Comparison of ENCODE assay signal across 34 cellular contexts in genomic region chr10:48627984-48628609, GRCh38. TPM values are rescaled to one million over a fixed set of nuclear protein-coding genes. Genes with fewer than 3 reads are reported as not detected.
DNase-seq lines count a peak whose midpoint lies in the region; ATAC-seq and TF ChIP-seq lines count a peak whose summit lies in the region.
"Had no signal": no experiment of that assay in that cellular context is flagged by ENCODE, and none has a peak within 500 bp of the region (broad histone marks: within the 10 kb centered on the region; RNA-seq: fewer than 3 reads in every experiment).

No MANE protein-coding gene starts in this region.

- no peak overlapping the region for H3K4me3 Mint-ChIP-seq in stimulated activated naive CD8-positive, alpha-beta T cell treated with anti-CD3 and anti-CD28 coated beads, Interleukin-15, amount 100 ng/mL, for 72 hours
- no peak overlapping the region for H3K4me3 Mint-ChIP-seq in stimulated activated effector memory CD8-positive, alpha-beta T cell treated with anti-CD3 and anti-CD28 coated beads, Interleukin-12 subunit alpha, Interleukin-12 subunit beta, amount 100 ng/mL, for 72 hours
- H3K4me3 Mint-ChIP-seq in CD8-positive, alpha-beta memory T cell: no peak overlapping the region
- H3K4me3 Mint-ChIP-seq: activated CD4-positive, alpha-beta T cell treated with anti-CD3 and anti-CD28 coated beads, Interleukin-2, amount 10 ng/mL, durations not matched to agents 7 days and 5 days; activated naive CD8-positive, alpha-beta T cell treated with anti-CD3 and anti-CD28 coated beads for 36 hours; activated T-helper 17 cell treated with anti-CD3 and anti-CD28 coated beads, Interleukin-2, amount 50 U/mL, for 72 hours; naive thymus-derived CD4-positive, alpha-beta T cell; stimulated activated memory B cell treated with anti-CD40 and anti-IgM and Interleukin-4, amounts not matched to agents 10 μg/mL and 1 μg/mL and 100 μg/mL, for 72 hours; T-helper 2 cell treated with Interferon-gamma antibody and Interleukin-4, amounts not matched to agents 5 μg/mL and 100 μg/mL, for 36 hours had no signal

- CTCF ChIA-PET in CD8-positive, alpha-beta memory T cell (lab: Charles Lee): no interaction called here

- H3K27ac ChIP-seq in esophagus muscularis mucosa (replicated peaks in 1 of 4) (no peak overlapping the region), right atrium auricular region (no peak overlapping the region)
- H3K27ac ChIP-seq in CD8-positive, alpha-beta memory T cell (ENCODE audit: low read depth, low read length): no peak overlapping the region
- H3K27ac ChIP-seq: ascending aorta, hepatocyte, HL-60, testis, uterus, VCaP had no signal

- no peak for TF ChIP-seq CTCF in esophagus muscularis mucosa (IDR thresholded peaks at IDR 0.05)
- no peak for TF ChIP-seq CTCF in right atrium auricular region (IDR thresholded peaks at IDR 0.05)

- no peak for TF ChIP-seq EP300 in esophagus muscularis mucosa (IDR thresholded peaks at IDR 0.05)

- H3K4me1 ChIP-seq in esophagus muscularis mucosa: no peaks in the 10 kb centered on the region
- H3K4me1 ChIP-seq in CD8-positive, alpha-beta memory T cell (ENCODE audit: insufficient read depth, low read length): no peaks in the 10 kb centered on the region
- no peaks in the 10 kb centered on the region for H3K4me1 ChIP-seq in right atrium auricular region
- H3K4me1 ChIP-seq: ascending aorta, HAP-1, testis, uterus had no signal

- 80% methylated on average over 1 of the region's 2 CpGs for WGBS in esophagus muscularis mucosa

- H3K27me3 Mint-ChIP-seq in stimulated activated naive CD8-positive, alpha-beta T cell treated with anti-CD3 and anti-CD28 coated beads, Interleukin-15, amount 100 ng/mL, for 72 hours: peaks cover 55% of the 10 kb centered on the region
- H3K27me3 Mint-ChIP-seq in CD8-positive, alpha-beta memory T cell: peaks cover 9 to 10% of the 10 kb centered on the region in 2 donors

- TF ChIP-seq POLR2A in esophagus muscularis mucosa (IDR thresholded peaks at IDR 0.05; ENCODE audit: low read depth): no peak

- no peaks in the 10 kb centered on the region for H3K36me3 Mint-ChIP-seq in stimulated activated effector memory CD8-positive, alpha-beta T cell treated with anti-CD3 and anti-CD28 coated beads, Interleukin-12 subunit alpha, Interleukin-12 subunit beta, amount 100 ng/mL, for 72 hours
- H3K36me3 Mint-ChIP-seq in CD8-positive, alpha-beta memory T cell: no peaks in the 10 kb centered on the region
- H3K36me3 Mint-ChIP-seq: activated naive CD8-positive, alpha-beta T cell treated with anti-CD3 and anti-CD28 coated beads for 36 hours; naive thymus-derived CD4-positive, alpha-beta T cell; stimulated activated memory B cell treated with anti-CD40 and anti-IgM and Interleukin-4, amounts not matched to agents 10 μg/mL and 1 μg/mL and 100 μg/mL, for 72 hours had no signal

- POLR2A ChIA-PET in CD8-positive, alpha-beta memory T cell (lab: Charles Lee): no interaction called here

- DNase-seq in stimulated activated naive CD8-positive, alpha-beta T cell treated with anti-CD3 and anti-CD28 coated beads, Interleukin-15, amount 100 ng/mL, for 72 hours: no peak
- DNase-seq in stimulated activated naive CD8-positive, alpha-beta T cell treated with anti-CD3 and anti-CD28 coated beads, Interleukin-15, Interleukin-2, amounts not matched to agents 100 U/mL and 50 U/mL, for 24 hours: no peak
- DNase-seq in NCI-H524 (lab: John Stamatoyannopoulos, UW): peak; percentile 71 to 86
- peak; percentile 90 for DNase-seq in esophagus muscularis mucosa (ENCODE audit: extremely low spot score)
- no peak for DNase-seq in stimulated activated effector memory CD8-positive, alpha-beta T cell treated with anti-CD3 and anti-CD28 coated beads, Interleukin-12 subunit alpha, Interleukin-12 subunit beta, amount 100 ng/mL, for 72 hours (ENCODE audit: low spot score in 2 of 2)
- no peak for DNase-seq in CD8-positive, alpha-beta memory T cell
- no peak for DNase-seq in right atrium auricular region (ENCODE audit: low spot score)
- DNase-seq: activated CD4-positive, alpha-beta T cell treated with anti-CD3 and anti-CD28 coated beads, Interleukin-2, amount 10 ng/mL, durations not matched to agents 7 days and 5 days; activated naive CD8-positive, alpha-beta T cell treated with anti-CD3 and anti-CD28 coated beads for 36 hours; central memory CD4-positive, alpha-beta T cell; COR-L47; foreskin melanocyte; naive thymus-derived CD4-positive, alpha-beta T cell; NCI-H1105; NCI-H2107; NCI-H510A; occipital lobe; stimulated activated CD4-positive, alpha-beta T cell treated with anti-CD3 and anti-CD28 coated beads, Interleukin-2, amount 100 ng/mL, for 48 hours; testis; uterus had no signal

- H3K9me3 Mint-ChIP-seq in stimulated activated naive CD8-positive, alpha-beta T cell treated with anti-CD3 and anti-CD28 coated beads, Interleukin-15, amount 100 ng/mL, for 72 hours: no peaks in the 10 kb centered on the region
- H3K9me3 Mint-ChIP-seq in stimulated activated effector memory CD8-positive, alpha-beta T cell treated with anti-CD3 and anti-CD28 coated beads, Interleukin-12 subunit alpha, Interleukin-12 subunit beta, amount 100 ng/mL, for 72 hours: no peaks in the 10 kb centered on the region
- peaks cover 0 to 1% (median 0%) of the 10 kb centered on the region in 5 donors for H3K9me3 Mint-ChIP-seq in CD8-positive, alpha-beta memory T cell
- H3K9me3 Mint-ChIP-seq: activated CD4-positive, alpha-beta T cell treated with anti-CD3 and anti-CD28 coated beads, Interleukin-2, amount 10 ng/mL, durations not matched to agents 7 days and 5 days; activated naive CD8-positive, alpha-beta T cell treated with anti-CD3 and anti-CD28 coated beads for 36 hours; activated T-helper 17 cell treated with anti-CD3 and anti-CD28 coated beads, Interleukin-2, amount 50 U/mL, for 72 hours; naive thymus-derived CD4-positive, alpha-beta T cell; stimulated activated memory B cell treated with anti-CD40 and anti-IgM and Interleukin-4, amounts not matched to agents 10 μg/mL and 1 μg/mL and 100 μg/mL, for 72 hours; T-helper 2 cell treated with Interferon-gamma antibody and Interleukin-4, amounts not matched to agents 5 μg/mL and 100 μg/mL, for 36 hours had no signal

- no peaks in the 10 kb centered on the region for H3K9me3 ChIP-seq in esophagus muscularis mucosa
- no peaks in the 10 kb centered on the region for H3K9me3 ChIP-seq in CD8-positive, alpha-beta memory T cell (ENCODE audit: low read length)
- no peaks in the 10 kb centered on the region for H3K9me3 ChIP-seq in right atrium auricular region
- H3K9me3 ChIP-seq: ascending aorta, HAP-1, testis, uterus had no signal

- no peaks in the 10 kb centered on the region for H3K27me3 ChIP-seq in esophagus muscularis mucosa
- H3K27me3 ChIP-seq in CD8-positive, alpha-beta memory T cell (ENCODE audit: insufficient read depth, low read length, poor library complexity, severe bottlenecking): no peaks in the 10 kb centered on the region
- H3K27me3 ChIP-seq in right atrium auricular region: no peaks in the 10 kb centered on the region
- H3K27me3 ChIP-seq: ascending aorta, hepatocyte, testis, uterus had no signal

- no peak overlapping the region for H3K27ac Mint-ChIP-seq in stimulated activated naive CD8-positive, alpha-beta T cell treated with anti-CD3 and anti-CD28 coated beads, Interleukin-15, amount 100 ng/mL, for 72 hours
- H3K27ac Mint-ChIP-seq in stimulated activated effector memory CD8-positive, alpha-beta T cell treated with anti-CD3 and anti-CD28 coated beads, Interleukin-12 subunit alpha, Interleukin-12 subunit beta, amount 100 ng/mL, for 72 hours: no peak overlapping the region
- H3K27ac Mint-ChIP-seq in CD8-positive, alpha-beta memory T cell: no peak overlapping the region
- H3K27ac Mint-ChIP-seq: activated CD4-positive, alpha-beta T cell treated with anti-CD3 and anti-CD28 coated beads, Interleukin-2, amount 10 ng/mL, durations not matched to agents 7 days and 5 days; activated naive CD8-positive, alpha-beta T cell treated with anti-CD3 and anti-CD28 coated beads for 36 hours; activated T-helper 17 cell treated with anti-CD3 and anti-CD28 coated beads, Interleukin-2, amount 50 U/mL, for 72 hours; naive thymus-derived CD4-positive, alpha-beta T cell; stimulated activated memory B cell treated with anti-CD40 and anti-IgM and Interleukin-4, amounts not matched to agents 10 μg/mL and 1 μg/mL and 100 μg/mL, for 72 hours; T-helper 2 cell treated with Interferon-gamma antibody and Interleukin-4, amounts not matched to agents 5 μg/mL and 100 μg/mL, for 36 hours had no signal

- H3K36me3 ChIP-seq in esophagus muscularis mucosa: no peaks in the 10 kb centered on the region
- no peaks in the 10 kb centered on the region for H3K36me3 ChIP-seq in CD8-positive, alpha-beta memory T cell (ENCODE audit: insufficient read depth, low read length)
- H3K36me3 ChIP-seq in right atrium auricular region: no peaks in the 10 kb centered on the region
- H3K36me3 ChIP-seq: ascending aorta, HAP-1, uterus had no signal

- no peaks in the 10 kb centered on the region for H3K4me1 Mint-ChIP-seq in stimulated activated naive CD8-positive, alpha-beta T cell treated with anti-CD3 and anti-CD28 coated beads, Interleukin-15, amount 100 ng/mL, for 72 hours
- H3K4me1 Mint-ChIP-seq in stimulated activated effector memory CD8-positive, alpha-beta T cell treated with anti-CD3 and anti-CD28 coated beads, Interleukin-12 subunit alpha, Interleukin-12 subunit beta, amount 100 ng/mL, for 72 hours: no peaks in the 10 kb centered on the region
- H3K4me1 Mint-ChIP-seq in CD8-positive, alpha-beta memory T cell: no peaks in the 10 kb centered on the region
- H3K4me1 Mint-ChIP-seq: activated CD4-positive, alpha-beta T cell treated with anti-CD3 and anti-CD28 coated beads, Interleukin-2, amount 10 ng/mL, durations not matched to agents 7 days and 5 days; activated naive CD8-positive, alpha-beta T cell treated with anti-CD3 and anti-CD28 coated beads for 36 hours; activated T-helper 17 cell treated with anti-CD3 and anti-CD28 coated beads, Interleukin-2, amount 50 U/mL, for 72 hours; naive thymus-derived CD4-positive, alpha-beta T cell had no signal

- intact Hi-C loops in esophagus muscularis mucosa (cut with DNase I): no loop called here

- peak; percentile 28 for ATAC-seq in stimulated activated naive CD8-positive, alpha-beta T cell treated with anti-CD3 and anti-CD28 coated beads, Interleukin-15, amount 100 ng/mL, for 72 hours
- no peak for ATAC-seq in stimulated activated naive CD8-positive, alpha-beta T cell treated with anti-CD3 and anti-CD28 coated beads, Interleukin-15, Interleukin-2, amounts not matched to agents 100 U/mL and 50 U/mL, for 24 hours
- peak; percentile 12 for ATAC-seq in stimulated activated effector memory CD8-positive, alpha-beta T cell treated with anti-CD3 and anti-CD28 coated beads, Interleukin-12 subunit alpha, Interleukin-12 subunit beta, amount 100 ng/mL, for 72 hours
- ATAC-seq in HG03097 (IDR thresholded peaks at IDR 0.05; ENCODE audit: low FRiP score, unreplicated experiment): no peak
- ATAC-seq: activated T-helper 17 cell treated with anti-CD3 and anti-CD28 coated beads, Interleukin-2, amount 50 U/mL, for 72 hours; HepG2; left lobe of liver; naive thymus-derived CD4-positive, alpha-beta T cell; stimulated activated memory B cell treated with anti-CD40 and anti-IgM and Interleukin-4, amounts not matched to agents 10 μg/mL and 1 μg/mL and 100 μg/mL, for 72 hours had no signal

- H3K4me3 ChIP-seq in esophagus muscularis mucosa (no peak overlapping the region), right atrium auricular region (no peak overlapping the region)
- no peak overlapping the region for H3K4me3 ChIP-seq in CD8-positive, alpha-beta memory T cell (ENCODE audit: low read length)
- H3K4me3 ChIP-seq: ascending aorta, HAP-1, hepatocyte, smooth muscle cell, testis, uterus had no signal

RNA-seq across cellular contexts. Expression of gene ARHGAP22, which starts 23.2 kb away (rescaled TPM):
- total RNA-seq in esophagus muscularis mucosa (1 to 10 TPM; 2.2 to 9.1 (median 4.8) TPM), right atrium auricular region (1 to 10 TPM; 1.8 to 5.7 TPM)
- total RNA-seq in CD8-positive, alpha-beta memory T cell: not detected
- polyA plus RNA-seq in CD8-positive, alpha-beta memory T cell: not detected
- total RNA-seq: activated CD4-positive, alpha-beta T cell treated with anti-CD3 and anti-CD28 coated beads, Interleukin-2, amount 10 ng/mL, durations not matched to agents 7 days and 5 days; activated naive CD8-positive, alpha-beta T cell treated with anti-CD3 and anti-CD28 coated beads for 36 hours had no signal
- polyA plus RNA-seq: naive thymus-derived CD4-positive, alpha-beta T cell had no signal

RNA-seq across cellular contexts. Expression of gene WDFY4, which starts 56.6 kb away (rescaled TPM):
- 1 to 10 TPM; 2.3 to 7.3 (median 5.2) TPM for total RNA-seq in esophagus muscularis mucosa
- total RNA-seq in CD8-positive, alpha-beta memory T cell: under 1 TPM; 0.20 to 0.35 TPM
- polyA plus RNA-seq in CD8-positive, alpha-beta memory T cell: not detected
- 1 to 10 TPM in 1 of 2 donors, under 1 TPM in 1; 0.70 to 2.0 TPM for total RNA-seq in right atrium auricular region
- total RNA-seq: HepG2, renal cortical epithelial cell, smooth muscle cell had no signal
- polyA plus RNA-seq: BJ, HepG2, smooth muscle cell had no signal

Comparison
In these comparisons a context has a peak if more than half of its experiments do, and no peak if none do; other contexts are left out.
1. ATAC-seq: peak in stimulated activated naive CD8-positive, alpha-beta T cell treated with anti-CD3 and anti-CD28 coated beads, Interleukin-15, amount 100 ng/mL, for 72 hours (single experiment) and stimulated activated effector memory CD8-positive, alpha-beta T cell treated with anti-CD3 and anti-CD28 coated beads, Interleukin-12 subunit alpha, Interleukin-12 subunit beta, amount 100 ng/mL, for 72 hours (single experiment); none in stimulated activated naive CD8-positive, alpha-beta T cell treated with anti-CD3 and anti-CD28 coated beads, Interleukin-15, Interleukin-2, amounts not matched to agents 100 U/mL and 50 U/mL, for 24 hours (single experiment) and HG03097 (single experiment).
2. DNase-seq: peak in NCI-H524 (2 of 2) and esophagus muscularis mucosa (single experiment); none in stimulated activated naive CD8-positive, alpha-beta T cell treated with anti-CD3 and anti-CD28 coated beads, Interleukin-15, amount 100 ng/mL, for 72 hours (0 of 2), stimulated activated naive CD8-positive, alpha-beta T cell treated with anti-CD3 and anti-CD28 coated beads, Interleukin-15, Interleukin-2, amounts not matched to agents 100 U/mL and 50 U/mL, for 24 hours (single experiment), stimulated activated effector memory CD8-positive, alpha-beta T cell treated with anti-CD3 and anti-CD28 coated beads, Interleukin-12 subunit alpha, Interleukin-12 subunit beta, amount 100 ng/mL, for 72 hours (0 of 2), CD8-positive, alpha-beta memory T cell (0 of 5) and right atrium auricular region (single experiment).